ENCODE assay signal across 14 cellular contexts in genomic region chr17:53516643-53517042, GRCh38.
DNase-seq lines count a peak whose midpoint lies in the region; ATAC-seq and TF ChIP-seq lines count a peak whose summit lies in the region.
"Had no signal": no experiment of that assay in that cellular context is flagged by ENCODE, and none has a peak within 500 bp of the region (broad histone marks: within the 10 kb centered on the region; RNA-seq: fewer than 3 reads in every experiment).

No MANE protein-coding gene starts in this region.

- H3K27me3 Mint-ChIP-seq in type B pancreatic cell, result no peaks in the 10 kb centered on the region
- H3K27me3 Mint-ChIP-seq: effector memory CD8-positive, alpha-beta T cell; naive thymus-derived CD4-positive, alpha-beta T cell had no signal

- no peaks in the 10 kb centered on the region for H3K36me3 Mint-ChIP-seq in type B pancreatic cell
- H3K36me3 Mint-ChIP-seq: activated naive CD4-positive, alpha-beta T cell treated with anti-CD3 and anti-CD28 coated beads, Interleukin-2, amount 50 U/mL, for 72 hours; naive thymus-derived CD4-positive, alpha-beta T cell had no signal

- TF ChIP-seq POLR2A in spleen (IDR thresholded peaks at IDR 0.05), result no peak

- peaks cover 4% of the 10 kb centered on the region for H3K9me3 Mint-ChIP-seq in type B pancreatic cell

- H3K4me1 ChIP-seq in SJCRH30 (no peaks in the 10 kb centered on the region), spleen (no peaks in the 10 kb centered on the region)

- H3K36me3 ChIP-seq in SJCRH30 (no peaks in the 10 kb centered on the region), spleen (no peaks in the 10 kb centered on the region)

- no peak for ATAC-seq in HG03196 (IDR thresholded peaks at IDR 0.05; ENCODE audit: unreplicated experiment)
- ATAC-seq: activated naive CD4-positive, alpha-beta T cell treated with anti-CD3 and anti-CD28 coated beads, Interleukin-2, amount 50 U/mL, for 72 hours; effector memory CD8-positive, alpha-beta T cell; naive thymus-derived CD4-positive, alpha-beta T cell had no signal

- H3K27ac Mint-ChIP-seq in type B pancreatic cell, result no peak overlapping the region
- H3K27ac Mint-ChIP-seq: activated naive CD4-positive, alpha-beta T cell treated with anti-CD3 and anti-CD28 coated beads, Interleukin-2, amount 50 U/mL, for 72 hours; effector memory CD8-positive, alpha-beta T cell; naive thymus-derived CD4-positive, alpha-beta T cell had no signal

- TF ChIP-seq CTCF in type B pancreatic cell (conservative IDR thresholded peaks at IDR 0.05) (peak; percentile 39), spleen (IDR thresholded peaks at IDR 0.05 in 8 of 11, conservative IDR thresholded peaks at IDR 0.05 in 3 of 11) (no peak)

- intact Hi-C loops in spleen (cut with DNase I; ENCODE audit: low total_unique reads), result no loop called here

- H3K4me1 Mint-ChIP-seq in type B pancreatic cell (ENCODE audit: unreplicated experiment), result no peaks in the 10 kb centered on the region
- H3K4me1 Mint-ChIP-seq: naive thymus-derived CD4-positive, alpha-beta T cell had no signal

- H3K9me3 ChIP-seq in SJCRH30 (replicated peaks) (no peaks in the 10 kb centered on the region), spleen (peaks cover 0 to 21% (median 4%) of the 10 kb centered on the region in 8 donors)

- DNase-seq in NCI-H82 (lab: John Stamatoyannopoulos, UW), result peak; percentile 40
- DNase-seq in NCI-H82 treated with DMSO at 0.1 percent for 48 hours (lab: John Stamatoyannopoulos, UW; ENCODE audit: unreplicated experiment), result no peak
- DNase-seq in SJCRH30, result peak; percentile 5 to 38
- DNase-seq in glomerular visceral epithelial cell (ENCODE audit: extremely low spot score), result peak; percentile 36
- no peak for DNase-seq in type B pancreatic cell (ENCODE audit: extremely low spot score, unreplicated experiment)
- DNase-seq in activated gamma-delta T cell treated with Interleukin-2 at 50 U/mL for 16 hours, result no peak
- DNase-seq in spleen, result no peak
- DNase-seq: activated CD8-positive, alpha-beta memory T cell treated with anti-CD3 and anti-CD28 coated beads for 24 hours; effector memory CD8-positive, alpha-beta T cell; GF-D8; naive thymus-derived CD4-positive, alpha-beta T cell; stimulated activated naive CD4-positive, alpha-beta T cell had no signal

- H3K27ac ChIP-seq in SJCRH30, result no peak overlapping the region
- H3K27ac ChIP-seq in spleen, result no peak overlapping the region

- 18 to 33% (median 23%) methylated on average over 3 of the region's 3 CpGs for WGBS in spleen, 5 donors

- H3K4me3 Mint-ChIP-seq in type B pancreatic cell, result no peak overlapping the region
- H3K4me3 Mint-ChIP-seq: effector memory CD8-positive, alpha-beta T cell; naive thymus-derived CD4-positive, alpha-beta T cell had no signal

- no peak overlapping the region for H3K4me3 ChIP-seq in SJCRH30
- no peak overlapping the region for H3K4me3 ChIP-seq in spleen

- H3K27me3 ChIP-seq in SJCRH30, result no peaks in the 10 kb centered on the region
- H3K27me3 ChIP-seq in spleen (replicated peaks in 1 of 7), result no peaks in the 10 kb centered on the region

Comparison
In these comparisons a context has a peak if more than half of its experiments do, and no peak if none do; other contexts are left out.
1. DNase-seq: peak in NCI-H82 (single experiment), SJCRH30 (2 of 2) and glomerular visceral epithelial cell (single experiment); none in NCI-H82 treated with DMSO at 0.1 percent for 48 hours (single experiment), type B pancreatic cell (single experiment), activated gamma-delta T cell treated with Interleukin-2 at 50 U/mL for 16 hours (single experiment) and spleen (single experiment).